8 cellular contexts compared by ENCODE assay signal in the genomic region with DNA sequence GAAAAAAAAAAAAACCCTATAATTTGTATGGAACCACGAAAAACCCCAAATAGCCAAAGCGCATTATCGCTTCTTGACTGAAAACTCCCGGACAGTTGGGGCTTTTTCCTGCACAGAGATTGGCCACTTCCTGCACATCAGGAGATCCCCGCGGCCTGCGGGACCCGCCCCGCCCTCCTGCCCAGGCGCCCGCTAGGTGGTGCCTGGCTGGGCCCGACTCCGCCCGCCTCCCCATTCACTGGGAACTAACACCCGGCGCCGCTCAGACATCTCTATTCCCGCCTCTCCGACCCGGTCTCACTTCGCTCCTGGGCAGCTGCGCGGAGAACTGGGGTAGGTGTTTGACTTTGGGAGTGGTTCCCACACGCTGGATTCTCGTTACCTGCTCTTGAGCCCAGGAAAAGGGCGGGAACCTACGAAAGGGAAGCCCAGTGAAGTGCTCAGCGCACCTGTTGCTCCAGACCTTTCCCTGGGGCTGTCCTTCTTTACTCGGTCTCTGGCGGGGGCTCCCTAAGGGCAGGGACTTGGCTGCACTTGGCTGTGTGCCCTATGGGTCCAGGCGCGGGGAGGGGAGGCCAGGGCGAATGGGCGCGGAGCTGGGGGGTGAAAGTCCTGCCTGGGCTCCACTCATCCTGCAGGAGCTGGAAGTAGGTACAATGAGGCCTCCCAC. TPM values are rescaled to one million over a fixed set of nuclear protein-coding genes. Genes with fewer than 3 reads are reported as not detected.
A peak's percentile ranks its signal among the peaks of the same experiment; 100 is the strongest.
DNase-seq lines count a peak whose midpoint lies in the region; ATAC-seq, FAIRE-seq and TF ChIP-seq lines count a peak whose summit lies in the region.

A gene with protein sequence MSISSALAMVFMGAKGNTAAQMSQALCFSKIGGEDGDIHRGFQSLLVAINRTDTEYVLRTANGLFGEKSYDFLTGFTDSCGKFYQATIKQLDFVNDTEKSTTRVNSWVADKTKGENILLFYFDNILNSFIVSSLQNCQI (plus strand): TSS at position 234 of the 670 bp plus-strand sequence. CDS start 4,155 bp downstream, outside the sequence.

- peak; percentile 76 for TF ChIP-seq POLR2A in GM12878 (IDR thresholded peaks at IDR 0.05; ENCODE audit: low read depth, low read length)

- no peak; a peak in 1 of 4 replicates for TF ChIP-seq EP300 in GM12878 (IDR thresholded peaks at IDR 0.05; ENCODE audit: borderline replicate concordance in 1 of 2, control insufficient read depth in 1 of 2, low read depth in 2 of 2, low read length in 2 of 2)

- no peaks in the 10 kb centered on the region for H3K27me3 ChIP-seq in SJSA1 (replicated peaks)
- no peaks in the 10 kb centered on the region for H3K27me3 ChIP-seq in GM12878 (replicated peaks in 1 of 2; ENCODE audit: control insufficient read depth in 2 of 2, insufficient read depth in 2 of 2, low read length in 1 of 2)

- CTCF ChIA-PET in GM12878 (lab: Yijun Ruan, JAX), result interaction anchor here (0.8 to 7.7 kb wide), 5 partner anchors 13 to 63 kb away, joined by 3 to 70 read pairs (median 4); no protein-coding TSS in a partner anchor

- SMC1A ChIA-PET in GM12878 (lab: Charles Lee; ENCODE audit: uncharacterized antibody, unreplicated experiment), result interaction anchor here (0.9 to 2.1 kb wide), 3 partner anchors 10 to 41 kb away, joined by 3 to 16 read pairs (median 4); no protein-coding TSS in a partner anchor

- peak within 1 kb of the TSS; percentile 79 for H3K4me2 ChIP-seq in GM12878 (ENCODE audit: control insufficient read depth, insufficient read depth)

- H3K9me3 ChIP-seq in SJSA1 (replicated peaks) (no peaks in the 10 kb centered on the region), GM12878 (replicated peaks; ENCODE audit: control insufficient read depth, insufficient read depth, low read length) (no peaks in the 10 kb centered on the region; the same call in 2 of the 3 replicates)

- H3K4me1 ChIP-seq in SJSA1 (replicated peaks) (0 out of 2 replicates have a peak, but pooled peaks cover 8% of the 10 kb centered on the region), GM12878 (ENCODE audit: control insufficient read depth, insufficient read depth, low read length) (peaks cover 9% of the 10 kb centered on the region)

- H3K36me3 ChIP-seq in SJSA1 (no peaks in the 10 kb centered on the region), GM12878 (ENCODE audit: control insufficient read depth in 2 of 2, insufficient read depth in 2 of 2, low read length in 1 of 2) (peaks cover 1 to 8% of the 10 kb centered on the region in 2 experiments; a peak in 3 of 4 replicates)

- POLR2A ChIA-PET in GM12878 (lab: Charles Lee), result interaction anchor here (1.0 to 1.8 kb wide), 5 partner anchors 11 to 55 kb away, joined by 3 to 6 read pairs (median 4); no protein-coding TSS in a partner anchor

- intact Hi-C loops in GM12878 (cut with micrococcal nuclease; ENCODE audit: unreplicated experiment), result no loop called here

- under 1% methylated on average over 30 of the region's 35 CpGs for WGBS in GM12878 (ENCODE audit: insufficient coverage, insufficient replicate concordance, low lambda C conversion rate, missing lambda C conversion rate)

- TSS peak; percentile 72 for BruUV-seq in GM12878 (replicated peaks; lab: Mats Ljungman, UMichigan)

- ATAC-seq in GM21360 (IDR thresholded peaks at IDR 0.05; ENCODE audit: unreplicated experiment) (peak; percentile 95), HG03571 (IDR thresholded peaks at IDR 0.05; ENCODE audit: unreplicated experiment) (peak; percentile 93), GM12878 (peak; percentile 93)

- H3K4me3 ChIP-seq in SJSA1 (peak within 1 kb of the TSS; percentile 45), GM12878 (peak within 1 kb of the TSS; percentile 89)

- no peak for TF ChIP-seq RAD21 in GM12878 (IDR thresholded peaks at IDR 0.05; ENCODE audit: insufficient read depth, low read depth, low read length)

- DNase-seq in DMS79 treated with DMSO at 0.1 percent for 48 hours (lab: John Stamatoyannopoulos, UW) (peak; percentile 55), SJSA1 (ENCODE audit: low read depth in 1 of 2, low spot score in 2 of 2) (peak; percentile 26 to 62), GM12878 (ENCODE audit: low read depth, low spot score) (peak; percentile 57), islet precursor cell (peak; percentile 94), mesenteric fat pad (ENCODE audit: low spot score) (no peak)
- peak; percentile 36 to 45 for DNase-seq in stimulated activated CD4-positive, alpha-beta T cell treated with anti-CD3 and anti-CD28 coated beads, Interleukin-15, amount 100 ng/mL, for 48 hours (ENCODE audit: low read depth in 2 of 2)

- H4K20me1 ChIP-seq in GM12878 (ENCODE audit: control insufficient read depth, insufficient read depth), result no peaks in the 10 kb centered on the region

- peaks cover 50% of the 10 kb centered on the region for H3K79me2 ChIP-seq in GM12878 (ENCODE audit: control insufficient read depth, insufficient read depth, low read length)

- FAIRE-seq in GM12878 (lab: Jason Lieb, UNC), result peak; percentile 41

- TF ChIP-seq CTCF in GM12878 (IDR thresholded peaks at IDR 0.05 in 2 of 3, conservative IDR thresholded peaks at IDR 0.05 in 1 of 3; ENCODE audit: control insufficient read depth in 2 of 3, extremely low read depth in 1 of 3, insufficient read depth in 1 of 3, low read depth in 3 of 3, low read length in 3 of 3), result peak; percentile 49 to 60 (median 54)

- in situ Hi-C loops in GM12878 (cut with MboI), result no loop called here

- H2AFZ ChIP-seq in GM12878 (ENCODE audit: control insufficient read depth, low read depth, low read length), result peak within 1 kb of the TSS; percentile 92

- RAD21 ChIA-PET in GM12878 (lab: Charles Lee; ENCODE audit: unreplicated experiment), result interaction anchor here (0.8 to 1.8 kb wide), 2 partner anchors 10 to 13 kb away, joined by 3 to 12 read pairs; no protein-coding TSS in a partner anchor

- H3K27ac ChIP-seq in SJSA1, result no peak within 1 kb of the TSS
- peak within 1 kb of the TSS; percentile 97 for H3K27ac ChIP-seq in GM12878 (ENCODE audit: control insufficient read depth, insufficient read depth)

- H3K9ac ChIP-seq in GM12878 (ENCODE audit: control insufficient read depth, insufficient read depth, low read length), result peak within 1 kb of the TSS; percentile 94

TF ChIP-seq in GM12878, 131 proteins besides CTCF, POLR2A, EP300 and RAD21 (continues in another document):
- TF ChIP-seq CBX5 (IDR thresholded peaks at IDR 0.05; ENCODE audit: low read depth), result 0 out of 2 replicates have a peak, but pooled peaks have one; percentile 35
- no peak for TF ChIP-seq CHD4 (IDR thresholded peaks at IDR 0.05)
- TF ChIP-seq POLR2AphosphoS2 (IDR thresholded peaks at IDR 0.05; ENCODE audit: low read depth, low read length), result no peak
- no peak for TF ChIP-seq ZSCAN29 (IDR thresholded peaks at IDR 0.05)
- TF ChIP-seq, protein P1, sequence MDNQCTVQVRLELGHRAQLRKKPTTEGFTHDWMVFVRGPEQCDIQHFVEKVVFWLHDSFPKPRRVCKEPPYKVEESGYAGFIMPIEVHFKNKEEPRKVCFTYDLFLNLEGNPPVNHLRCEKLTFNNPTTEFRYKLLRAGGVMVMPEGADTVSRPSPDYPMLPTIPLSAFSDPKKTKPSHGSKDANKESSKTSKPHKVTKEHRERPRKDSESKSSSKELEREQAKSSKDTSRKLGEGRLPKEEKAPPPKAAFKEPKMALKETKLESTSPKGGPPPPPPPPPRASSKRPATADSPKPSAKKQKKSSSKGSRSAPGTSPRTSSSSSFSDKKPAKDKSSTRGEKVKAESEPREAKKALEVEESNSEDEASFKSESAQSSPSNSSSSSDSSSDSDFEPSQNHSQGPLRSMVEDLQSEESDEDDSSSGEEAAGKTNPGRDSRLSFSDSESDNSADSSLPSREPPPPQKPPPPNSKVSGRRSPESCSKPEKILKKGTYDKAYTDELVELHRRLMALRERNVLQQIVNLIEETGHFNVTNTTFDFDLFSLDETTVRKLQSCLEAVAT (IDR thresholded peaks at IDR 0.05), result peak; percentile 46; the same call in 1 of the 2 replicates
- TF ChIP-seq CEBPB (IDR thresholded peaks at IDR 0.05; ENCODE audit: borderline replicate concordance in 1 of 2, low read depth in 2 of 2, low read length in 2 of 2), result no peak
- TF ChIP-seq, protein P2, sequence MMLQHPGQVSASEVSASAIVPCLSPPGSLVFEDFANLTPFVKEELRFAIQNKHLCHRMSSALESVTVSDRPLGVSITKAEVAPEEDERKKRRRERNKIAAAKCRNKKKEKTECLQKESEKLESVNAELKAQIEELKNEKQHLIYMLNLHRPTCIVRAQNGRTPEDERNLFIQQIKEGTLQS (IDR thresholded peaks at IDR 0.05; ENCODE audit: borderline replicate concordance, extremely low read depth, low read depth, low read length), result no peak
- no peak for TF ChIP-seq HDAC6 (IDR thresholded peaks at IDR 0.05; ENCODE audit: unreplicated experiment)
- no peak for TF ChIP-seq ASH2L (IDR thresholded peaks at IDR 0.05; ENCODE audit: borderline replicate concordance, low read depth)
- 0 out of 3 replicates have a peak, but pooled peaks of 1 of the 2 experiments have one; percentile 13 for TF ChIP-seq EGR1 (IDR thresholded peaks at IDR 0.05; ENCODE audit: borderline replicate concordance in 1 of 2, low read depth in 2 of 2, low read length in 2 of 2)
- no peak for TF ChIP-seq ZBED1 (IDR thresholded peaks at IDR 0.05; ENCODE audit: borderline replicate concordance)
- peak; percentile 74 for TF ChIP-seq RUNX3 (IDR thresholded peaks at IDR 0.05; ENCODE audit: low read length)
- no peak for TF ChIP-seq TCF12 (IDR thresholded peaks at IDR 0.05; ENCODE audit: low read depth, low read length)

RNA-seq across cellular contexts. Expression of the gene that starts here (rescaled TPM):
- 0.53 and 1.00 TPM in 2 replicates for total RNA-seq in SJSA1 (2014; rRNA removed; shearing (Covaris generic))
- total RNA-seq in GM12878 (2013; cell fraction: nucleolus; rRNA removed), result 61.4 and 70.4 TPM in 2 replicates
- total RNA-seq in GM12878 (2014; rRNA removed), result 11.7 and 15.7 TPM in 2 replicates
- 24.8 and 41.0 TPM in 2 replicates for total RNA-seq in GM12878 (2014; rRNA removed; fragmentation: Illumina TruSeq; extraction: Trizol)
- 49.4 and 62.2 TPM in 2 replicates for total RNA-seq in GM12878 (2021)
- 6.1 TPM for polyA plus RNA-seq in GM12878 (2011; ENCODE audit: low read depth)
- 49.2 and 90.9 TPM in 2 replicates for polyA plus RNA-seq in GM12878 (2011; rRNA removed)
- 23.5 and 27.0 TPM in 2 replicates for polyA plus RNA-seq in GM12878 (2011; cell fraction: cytosol; rRNA removed)
- 71.1 and 78.5 TPM in 2 replicates for polyA plus RNA-seq in GM12878 (2011; cell fraction: nucleus; rRNA removed)
- 15.3 and 41.5 TPM in 2 replicates for polyA plus RNA-seq in GM12878 (2012)
- polyA plus RNA-seq in GM12878 (2014; fragmentation: Illumina TruSeq; extraction: Trizol), result 45.7 and 83.9 TPM in 2 replicates
- polyA plus RNA-seq in GM12878 (2014; fragmentation: Nextera tagmentation; extraction: Ambion mirVana), result 10 to 100 TPM; 31.5 to 33.4 TPM
- polyA plus RNA-seq in GM12878 (2014; rRNA removed), result 24.7 and 38.0 TPM in 2 replicates
- polyA plus RNA-seq in GM12878 (2016; fragmentation: Nextera tagmentation; extraction: Ambion mirVana), result 10 to 100 TPM; 37.6 to 52.6 TPM
- polyA minus RNA-seq in GM12878 (2011; rRNA and poly(A)+ RNA removed), result 54.5 and 64.6 TPM in 2 replicates
- 4.7 and 17.2 TPM in 2 replicates for polyA minus RNA-seq in GM12878 (2011; cell fraction: cytosol; rRNA and poly(A)+ RNA removed)
- polyA minus RNA-seq in GM12878 (2011; cell fraction: nucleus; rRNA and poly(A)+ RNA removed), result 76.6 and 118 TPM in 2 replicates
- total RNA-seq in mesenteric fat pad, result not detected

Comparison
In these comparisons a context has a peak if more than half of its experiments do, and no peak if none do; other contexts are left out.
1. Peak in DNase-seq and H3K4me3 ChIP-seq in SJSA1; RNA of the gene not detected or under 1 TPM.